ENCODE assay signal across 8 cellular contexts in genomic region chr6:167825759-167826229, GRCh38. TPM values are rescaled to one million over a fixed set of nuclear protein-coding genes. Genes with fewer than 3 reads are reported as not detected.
A peak's percentile ranks its signal among the peaks of the same experiment; 100 is the strongest.
DNase-seq lines count a peak whose midpoint lies in the region; ATAC-seq and TF ChIP-seq lines count a peak whose summit lies in the region.

No MANE protein-coding gene starts in this region.

- H3K36me3 Mint-ChIP-seq in natural killer cell treated with Interleukin-12 subunit alpha and Interleukin-12 subunit beta and Interleukin-15 and Interleukin-18, amount 100 ng/mL, for 72 hours = peaks cover 6% of the 10 kb centered on the region

- H3K4me3 ChIP-seq in fibroblast of mammary gland (ENCODE audit: control insufficient read depth, low read depth, low read length) = peak overlapping the region; percentile 79

- peak; percentile 56 for DNase-seq in GM10266 (ENCODE audit: extremely low spot score)
- DNase-seq in HuH-7.5 (ENCODE audit: low spot score) = peak; percentile 93
- DNase-seq in activated CD8-positive, alpha-beta memory T cell treated with anti-CD3 and anti-CD28 coated beads, Interleukin-2, amount 50 U/mL, for 48 hours = peak; percentile 57
- DNase-seq in fibroblast of mammary gland (ENCODE audit: low read depth) = no peak
- no peak for DNase-seq in natural killer cell treated with Interleukin-12 subunit alpha and Interleukin-12 subunit beta and Interleukin-15 and Interleukin-18, amount 100 ng/mL, for 72 hours (ENCODE audit: low spot score)
- DNase-seq in OCI-M1 (lab: John Stamatoyannopoulos, UW) = no peak
- DNase-seq in T1000 (lab: John Stamatoyannopoulos, UW) = no peak
- DNase-seq in NCI-H2107 treated with DMSO at 0.1 percent for 48 hours (lab: John Stamatoyannopoulos, UW; ENCODE audit: unreplicated experiment) = no peak

- H3K4me1 Mint-ChIP-seq in natural killer cell treated with Interleukin-12 subunit alpha and Interleukin-12 subunit beta and Interleukin-15 and Interleukin-18, amount 100 ng/mL, for 72 hours (ENCODE audit: low read depth in 2 of 2) = peaks cover 8 to 14% of the 10 kb centered on the region in 2 donors

- no peaks in the 10 kb centered on the region for H3K9me3 Mint-ChIP-seq in natural killer cell treated with Interleukin-12 subunit alpha and Interleukin-12 subunit beta and Interleukin-15 and Interleukin-18, amount 100 ng/mL, for 72 hours

- H3K27ac Mint-ChIP-seq in natural killer cell treated with Interleukin-12 subunit alpha and Interleukin-12 subunit beta and Interleukin-15 and Interleukin-18, amount 100 ng/mL, for 72 hours = no peak overlapping the region

- no peak for TF ChIP-seq CTCF in GM10266 (IDR thresholded peaks at IDR 0.05; ENCODE audit: control insufficient read depth, insufficient read depth, low read depth, missing control alignments)
- no peak for TF ChIP-seq CTCF in fibroblast of mammary gland (conservative IDR thresholded peaks at IDR 0.05; ENCODE audit: control insufficient read depth, insufficient read depth, low read depth, low read length)

- H3K4me3 Mint-ChIP-seq in natural killer cell treated with Interleukin-12 subunit alpha and Interleukin-12 subunit beta and Interleukin-15 and Interleukin-18, amount 100 ng/mL, for 72 hours = peak overlapping the region; percentile 84

- peaks cover 34 to 39% of the 10 kb centered on the region in 2 donors for H3K27me3 Mint-ChIP-seq in natural killer cell treated with Interleukin-12 subunit alpha and Interleukin-12 subunit beta and Interleukin-15 and Interleukin-18, amount 100 ng/mL, for 72 hours

- ATAC-seq in natural killer cell treated with Interleukin-12 subunit alpha and Interleukin-12 subunit beta and Interleukin-15 and Interleukin-18, amount 100 ng/mL, for 72 hours = no peak

RNA-seq across cellular contexts. Expression of gene AFDN, which starts 0.9 kb away (rescaled TPM):
- total RNA-seq in natural killer cell treated with Interleukin-12 subunit alpha and Interleukin-12 subunit beta and Interleukin-15 and Interleukin-18, amount 100 ng/mL, for 72 hours = 10 to 100 TPM; 36.6 to 37.9 TPM

Comparison
In these comparisons a context has a peak if more than half of its experiments do, and no peak if none do; other contexts are left out.
1. DNase-seq: peak in GM10266 (single experiment), HuH-7.5 (single experiment) and activated CD8-positive, alpha-beta memory T cell treated with anti-CD3 and anti-CD28 coated beads, Interleukin-2, amount 50 U/mL, for 48 hours (single experiment); none in fibroblast of mammary gland (single experiment), natural killer cell treated with Interleukin-12 subunit alpha and Interleukin-12 subunit beta and Interleukin-15 and Interleukin-18, amount 100 ng/mL, for 72 hours (single experiment), OCI-M1 (single experiment), T1000 (single experiment) and NCI-H2107 treated with DMSO at 0.1 percent for 48 hours (single experiment).